ENCODE assay signal across 17 cellular contexts in genomic region chrX:71154196-71154595, GRCh38. TPM values are rescaled to one million over a fixed set of nuclear protein-coding genes. Genes with fewer than 3 reads are reported as not detected.
DNase-seq lines count a peak whose midpoint lies in the region; ATAC-seq and TF ChIP-seq lines count a peak whose summit lies in the region.
"Had no signal": no experiment of that assay in that cellular context is flagged by ENCODE, and none has a peak within 500 bp of the region (broad histone marks: within the 10 kb centered on the region; RNA-seq: fewer than 3 reads in every experiment).

No MANE protein-coding gene starts in this region.

- no peaks in the 10 kb centered on the region for H3K9me3 ChIP-seq in stomach

- no peaks in the 10 kb centered on the region for H3K4me1 ChIP-seq in stomach

- no peaks in the 10 kb centered on the region for H3K9me3 Mint-ChIP-seq in memory B cell
- H3K9me3 Mint-ChIP-seq: CD8-positive, alpha-beta T cell; GM23338 had no signal

- peaks cover 2% of the 10 kb centered on the region for H3K36me3 Mint-ChIP-seq in memory B cell

- TF ChIP-seq CTCF in stomach (IDR thresholded peaks at IDR 0.05), result no peak

- WGBS in stomach, 5 donors, result 74 to 100% (median 90%) methylated on average over 4 to 7 of the region's 7 CpGs

- peak overlapping the region; percentile 74 for H3K27ac Mint-ChIP-seq in memory B cell
- H3K27ac Mint-ChIP-seq: CD8-positive, alpha-beta T cell; GM23338 had no signal

- no peak for TF ChIP-seq POLR2A in stomach (IDR thresholded peaks at IDR 0.05)

- H3K27me3 Mint-ChIP-seq in memory B cell, result no peaks in the 10 kb centered on the region

- no peaks in the 10 kb centered on the region for H3K27me3 ChIP-seq in stomach

- peaks cover 17% of the 10 kb centered on the region for H3K4me1 Mint-ChIP-seq in memory B cell
- H3K4me1 Mint-ChIP-seq: GM23338 had no signal

- H3K27ac ChIP-seq in angular gyrus (ENCODE audit: low read depth, low read length) (peak overlapping the region; percentile 55), temporal lobe (ENCODE audit: low read depth, low read length) (peak overlapping the region; percentile 44), stomach (no peak overlapping the region)
- H3K27ac ChIP-seq: HL-60 had no signal

- intact Hi-C loops in stomach (cut with DNase I; ENCODE audit: low total_unique reads), result no loop called here

- no peak for ATAC-seq in memory B cell (ENCODE audit: low read depth)
- no peak for ATAC-seq in GM18868 (IDR thresholded peaks at IDR 0.05; ENCODE audit: unreplicated experiment)
- ATAC-seq: CD8-positive, alpha-beta T cell; GM23338 had no signal

- no peak overlapping the region for H3K4me3 Mint-ChIP-seq in memory B cell
- H3K4me3 Mint-ChIP-seq: CD8-positive, alpha-beta T cell; GM23338 had no signal

- no peak for TF ChIP-seq EP300 in stomach (IDR thresholded peaks at IDR 0.05)

- no peak overlapping the region for H3K4me3 ChIP-seq in stomach
- H3K4me3 ChIP-seq: GM23338 had no signal

- H3K36me3 ChIP-seq in stomach, result no peaks in the 10 kb centered on the region

- DNase-seq in memory B cell (ENCODE audit: low spot score in 2 of 2), result no peak
- DNase-seq in EL, result no peak
- DNase-seq in stomach, result no peak
- DNase-seq: ACHN; Calu3; CD8-positive, alpha-beta T cell; DMS 273 treated with DMSO at 0.1 percent for 48 hours; DMS53; DND-41; HCEC 1CT had no signal

RNA-seq across cellular contexts. Expression of gene NLGN3, which starts 9.6 kb away (rescaled TPM):
- total RNA-seq in temporal lobe (34.7 TPM), stomach (10 to 100 TPM in 1 of 5 donors, 1 to 10 TPM in 1, under 1 TPM in 1, not detected in 2; 0.92 to 10.7 (median 1.0) TPM)
- polyA plus RNA-seq in stomach, result under 1 TPM; 0.12 to 0.50 (median 0.31) TPM

RNA-seq across cellular contexts. Expression of gene MED12, which starts 35.8 kb away (rescaled TPM):
- total RNA-seq in temporal lobe (22.1 TPM), stomach (10 to 100 TPM; 20.7 to 53.3 (median 36.2) TPM)
- polyA plus RNA-seq in stomach, result 1 to 10 TPM; 6.2 to 9.5 (median 8.2) TPM

RNA-seq across cellular contexts. Expression of gene IL2RG, which starts 42.8 kb away (rescaled TPM):
- 0.25 TPM for total RNA-seq in temporal lobe
- total RNA-seq in stomach, result 10 to 100 TPM in 2 of 5 donors, 1 to 10 TPM in 2, under 1 TPM in 1; 0.89 to 11.2 (median 8.2) TPM
- polyA plus RNA-seq in stomach, result 10 to 100 TPM in 1 of 3 donors, 1 to 10 TPM in 2; 6.7 to 10.4 (median 9.9) TPM
- total RNA-seq: GM23338, HT1080 had no signal

RNA-seq across cellular contexts. Expression of gene CXorf65, which starts 47.7 kb away (rescaled TPM):
- total RNA-seq in temporal lobe, result not detected
- total RNA-seq in stomach, result not detected
- polyA plus RNA-seq in stomach, result under 1 TPM in 1 of 3 donors, not detected in 2; 0.43 TPM
- total RNA-seq: Calu3, GM23338, HT1080 had no signal
- polyA plus RNA-seq: BJ had no signal

RNA-seq across cellular contexts. Expression of gene FOXO4, which starts 58.5 kb away (rescaled TPM):
- total RNA-seq in temporal lobe (2.2 TPM), stomach (10 to 100 TPM in 1 of 5 donors, 1 to 10 TPM in 4; 3.1 to 31.4 (median 8.1) TPM)
- polyA plus RNA-seq in stomach, result 10 to 100 TPM in 2 of 3 donors, 1 to 10 TPM in 1; 6.4 to 15.7 (median 12.1) TPM

Comparison
In these comparisons a context has a peak if more than half of its experiments do, and no peak if none do; other contexts are left out.
1. H3K27ac ChIP-seq: peak in angular gyrus (single experiment) and temporal lobe (single experiment); none in stomach (0 of 5).